8 cellular contexts compared by ENCODE assay signal in the genomic region with DNA sequence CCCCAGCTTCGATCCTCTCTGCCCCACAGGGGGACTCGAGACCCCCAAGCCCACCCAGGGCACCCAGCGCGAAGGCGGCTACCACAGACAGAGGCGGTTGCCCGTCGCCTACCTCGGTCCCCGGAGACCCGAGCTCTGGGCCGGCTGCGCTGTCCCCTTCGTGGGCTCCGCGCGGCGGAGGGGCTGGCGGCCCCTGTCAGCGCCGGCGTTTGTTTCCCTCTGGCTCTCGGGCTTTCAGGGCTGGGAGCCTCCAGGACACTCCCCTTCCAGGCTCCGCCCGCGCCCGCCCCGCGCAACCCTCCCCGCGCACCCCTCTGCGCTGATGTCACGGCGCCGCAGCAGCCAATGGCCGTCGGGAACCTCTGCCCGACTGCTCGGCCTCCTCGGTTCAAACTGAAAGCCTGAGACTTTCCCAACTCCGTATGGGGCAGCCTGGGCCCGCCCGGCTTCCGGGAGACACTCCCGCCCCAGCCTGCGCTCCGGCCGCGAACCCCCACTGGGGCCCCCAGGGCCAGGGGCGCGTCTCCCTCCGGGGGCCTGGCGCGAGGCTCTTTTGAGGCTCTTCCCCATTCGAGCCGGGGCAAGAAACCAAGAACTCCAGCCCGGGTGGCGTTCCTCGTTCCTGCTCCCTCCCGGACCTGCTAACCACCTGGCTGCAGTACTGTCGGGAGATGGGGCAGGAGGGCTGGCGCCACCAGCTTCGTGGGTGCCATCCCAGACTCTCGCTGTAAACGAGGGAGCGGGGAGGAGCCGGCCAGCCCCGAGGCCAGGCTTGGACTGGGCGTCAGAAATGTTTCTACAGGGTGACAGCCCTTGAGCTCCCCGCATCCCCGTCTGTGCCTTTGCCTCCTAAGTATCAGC. TPM values are rescaled to one million over a fixed set of nuclear protein-coding genes. Genes with fewer than 3 reads are reported as not detected.
DNase-seq lines count a peak whose midpoint lies in the region; ATAC-seq and TF ChIP-seq lines count a peak whose summit lies in the region.

A gene with protein sequence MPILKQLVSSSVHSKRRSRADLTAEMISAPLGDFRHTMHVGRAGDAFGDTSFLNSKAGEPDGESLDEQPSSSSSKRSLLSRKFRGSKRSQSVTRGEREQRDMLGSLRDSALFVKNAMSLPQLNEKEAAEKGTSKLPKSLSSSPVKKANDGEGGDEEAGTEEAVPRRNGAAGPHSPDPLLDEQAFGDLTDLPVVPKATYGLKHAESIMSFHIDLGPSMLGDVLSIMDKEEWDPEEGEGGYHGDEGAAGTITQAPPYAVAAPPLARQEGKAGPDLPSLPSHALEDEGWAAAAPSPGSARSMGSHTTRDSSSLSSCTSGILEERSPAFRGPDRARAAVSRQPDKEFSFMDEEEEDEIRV (minus strand): TSS at position 221 of the 861 bp plus-strand sequence. CDS start 25,501 bp downstream, outside the sequence.

- peak within 1 kb of the TSS; percentile 35; the same call in 1 of the 2 replicates for H3K9ac ChIP-seq in SU-DHL-6 (ENCODE audit: low read length)

- intact Hi-C loops in Right ventricle myocardium inferior (cut with DNase I): loop anchor here (2.0 to 5.0 kb wide), 5 partner anchors 35 to 120 kb away; a partner anchor contains a TSS
- intact Hi-C loops in ovary (cut with DNase I): loop anchor here in 3 of 4 donors (2.0 to 10.0 kb wide), 5 partner anchors 33 to 55 kb away; a partner anchor contains a TSS

- peak within 1 kb of the TSS; percentile 80 for H3K4me3 Mint-ChIP-seq in activated naive CD8-positive, alpha-beta T cell treated with anti-CD3 and anti-CD28 coated beads, Interleukin-2, amount 50 U/mL, for 24 hours

- TF ChIP-seq POLR2A in NB4 (IDR thresholded peaks at IDR 0.05; ENCODE audit: extremely low read depth, insufficient read length) (peak; percentile 50), ovary (IDR thresholded peaks at IDR 0.05) (peak; percentile 95)

- H2AFZ ChIP-seq in SU-DHL-6 (ENCODE audit: low read depth, low read length, severe bottlenecking): peak within 1 kb of the TSS; percentile 76

- no peaks in the 10 kb centered on the region for H3K9me3 ChIP-seq in HEK293 (ENCODE audit: control insufficient read depth, insufficient read depth, low read depth, low read length)
- no peaks in the 10 kb centered on the region for H3K9me3 ChIP-seq in SU-DHL-6 (ENCODE audit: insufficient read depth, low read length)
- H3K9me3 ChIP-seq in ovary: no peaks in the 10 kb centered on the region
- H3K9me3 ChIP-seq in thoracic aorta: no peaks in the 10 kb centered on the region

- peaks cover 19% of the 10 kb centered on the region for H3K4me1 ChIP-seq in HEK293 (ENCODE audit: control insufficient read depth, insufficient read depth, low read length)
- H3K4me1 ChIP-seq in ovary (ENCODE audit: insufficient read depth): peaks cover 5% of the 10 kb centered on the region
- H3K4me1 ChIP-seq in thoracic aorta (ENCODE audit: control insufficient read depth in 1 of 2, low read depth in 2 of 2): peaks cover 23 to 36% of the 10 kb centered on the region in 2 donors

- H3K4me3 ChIP-seq in GM06990 (replicated peaks; ENCODE audit: low read depth, low read length) (peak within 1 kb of the TSS; percentile 95), HEK293 (ENCODE audit: low read depth, low read length) (peak within 1 kb of the TSS; percentile 86), NB4 (ENCODE audit: low read depth, low read length) (peak within 1 kb of the TSS; percentile 67), SU-DHL-6 (ENCODE audit: insufficient read depth, low read length, poor library complexity, severe bottlenecking) (peak within 1 kb of the TSS; percentile 42), ovary (peak within 1 kb of the TSS; percentile 100), thoracic aorta (peak within 1 kb of the TSS; percentile 96)

- H3K9me2 ChIP-seq in SU-DHL-6 (replicated peaks; ENCODE audit: insufficient read depth, low read length): no peaks in the 10 kb centered on the region

- no peaks in the 10 kb centered on the region for H3K79me2 ChIP-seq in SU-DHL-6 (ENCODE audit: insufficient read depth, low read length)

- peak; percentile 89 for DNase-seq in GM06990 (ENCODE audit: extremely low read depth, insufficient read length)
- peak; percentile 96 for DNase-seq in NB4 (ENCODE audit: low read depth)
- DNase-seq in activated naive CD8-positive, alpha-beta T cell treated with anti-CD3 and anti-CD28 coated beads, Interleukin-2, amount 50 U/mL, for 24 hours: peak; percentile 88
- DNase-seq in Right ventricle myocardium inferior (ENCODE audit: missing footprints): peak; percentile 97
- DNase-seq in ovary: peak; percentile 96 to 98 (median 97)
- peak; percentile 84 for DNase-seq in thoracic aorta (ENCODE audit: low spot score)

- 1 to 3% (median 2%) methylated on average over 52 to 71 of the region's 71 CpGs for WGBS in ovary, 3 donors

- POLR2A ChIA-PET in HEK293 (lab: Yijun Ruan, JAX): interaction anchor here (0.6 to 2.7 kb wide), 14 partner anchors 12 to 80 kb away, joined by 3 to 33 read pairs (median 4); a partner anchor contains a TSS

- CTCF ChIA-PET in HEK293 (lab: Yijun Ruan, JAX): interaction anchor here (0.6 to 7.7 kb wide), 5 partner anchors 54 to 733 kb away, joined by 3 to 50 read pairs (median 3); no protein-coding TSS in a partner anchor

- no peaks in the 10 kb centered on the region for H3F3A ChIP-seq in SU-DHL-6 (ENCODE audit: insufficient read depth)

- H3K27ac ChIP-seq in HEK293 (ENCODE audit: extremely low read depth, low read depth, low read length): peak within 1 kb of the TSS; percentile 88
- no peak within 1 kb of the TSS for H3K27ac ChIP-seq in SU-DHL-6 (ENCODE audit: low read depth, low read length)
- H3K27ac ChIP-seq in ovary: peak within 1 kb of the TSS; percentile 94 to 95
- H3K27ac ChIP-seq in thoracic aorta: peak within 1 kb of the TSS; percentile 98 to 99

- no peak for TF ChIP-seq EP300 in ovary (IDR thresholded peaks at IDR 0.05)

- H3K36me3 Mint-ChIP-seq in activated naive CD8-positive, alpha-beta T cell treated with anti-CD3 and anti-CD28 coated beads, Interleukin-2, amount 50 U/mL, for 24 hours (ENCODE audit: low read depth): no peaks in the 10 kb centered on the region

- H3K27me3 ChIP-seq in GM06990 (replicated peaks; ENCODE audit: control insufficient read depth, insufficient read depth, low read length): no peaks in the 10 kb centered on the region
- H3K27me3 ChIP-seq in SU-DHL-6 (ENCODE audit: low read length): no peaks in the 10 kb centered on the region
- H3K27me3 ChIP-seq in ovary: no peaks in the 10 kb centered on the region
- no peaks in the 10 kb centered on the region for H3K27me3 ChIP-seq in thoracic aorta (replicated peaks; ENCODE audit: insufficient read depth)

- H3K4me1 Mint-ChIP-seq in activated naive CD8-positive, alpha-beta T cell treated with anti-CD3 and anti-CD28 coated beads, Interleukin-2, amount 50 U/mL, for 24 hours: peaks cover 12% of the 10 kb centered on the region

- H3K9me3 Mint-ChIP-seq in activated naive CD8-positive, alpha-beta T cell treated with anti-CD3 and anti-CD28 coated beads, Interleukin-2, amount 50 U/mL, for 24 hours: no peaks in the 10 kb centered on the region

- H3K4me2 ChIP-seq in SU-DHL-6 (ENCODE audit: low read depth, low read length, poor library complexity, severe bottlenecking): peak within 1 kb of the TSS; percentile 61

- H3K27me3 Mint-ChIP-seq in activated naive CD8-positive, alpha-beta T cell treated with anti-CD3 and anti-CD28 coated beads, Interleukin-2, amount 50 U/mL, for 24 hours: peaks cover 4% of the 10 kb centered on the region

- peak; percentile 93 for ATAC-seq in activated naive CD8-positive, alpha-beta T cell treated with anti-CD3 and anti-CD28 coated beads, Interleukin-2, amount 50 U/mL, for 24 hours
- ATAC-seq in Right ventricle myocardium inferior (peak; percentile 92), thoracic aorta (ENCODE audit: insufficient number of reproducible peaks, low FRiP score, low read depth) (peak; percentile 86)

- H4K20me1 ChIP-seq in SU-DHL-6 (ENCODE audit: low read depth, low read length): no peaks in the 10 kb centered on the region

- no peak for TF ChIP-seq CTCF in GM06990 (IDR thresholded peaks at IDR 0.05; ENCODE audit: insufficient read depth, low read length, poor library complexity, severe bottlenecking)
- TF ChIP-seq CTCF in HEK293 (tag by site-specific recombination; IDR thresholded peaks at IDR 0.05): no peak
- TF ChIP-seq CTCF in NB4 (IDR thresholded peaks at IDR 0.05; ENCODE audit: low read depth, low read length): no peak
- TF ChIP-seq CTCF in SU-DHL-6 (IDR thresholded peaks at IDR 0.05; ENCODE audit: insufficient read depth, low read length, poor library complexity, severe bottlenecking): no peak
- no peak for TF ChIP-seq CTCF in ovary (IDR thresholded peaks at IDR 0.05)
- TF ChIP-seq CTCF in thoracic aorta (IDR thresholded peaks at IDR 0.05): no peak

- H3K36me3 ChIP-seq in GM06990 (ENCODE audit: control insufficient read depth, insufficient read depth, low read length) (no peaks in the 10 kb centered on the region), HEK293 (ENCODE audit: control insufficient read depth in 2 of 2, insufficient read depth in 1 of 2, low read length in 2 of 2) (peaks cover 0 to 1% of the 10 kb centered on the region in 2 experiments; a peak in 1 of 3 replicates), SU-DHL-6 (ENCODE audit: low read length) (no peaks in the 10 kb centered on the region), ovary (no peaks in the 10 kb centered on the region), thoracic aorta (no peaks in the 10 kb centered on the region)

- no peak within 1 kb of the TSS for H3K27ac Mint-ChIP-seq in activated naive CD8-positive, alpha-beta T cell treated with anti-CD3 and anti-CD28 coated beads, Interleukin-2, amount 50 U/mL, for 24 hours

TF ChIP-seq in HEK293, 187 proteins besides CTCF, POLR2A, EP300 and RAD21 (continues in another document):
- TF ChIP-seq ZNF677 (tag by site-specific recombination; IDR thresholded peaks at IDR 0.05) (no peak), ZNF37A (tag by site-specific recombination; IDR thresholded peaks at IDR 0.05) (no peak), ZNF2 (tag by site-specific recombination; IDR thresholded peaks at IDR 0.05) (peak; percentile 15; the same call in 1 of the 2 replicates), SCRT1 (tag by site-specific recombination; IDR thresholded peaks at IDR 0.05; ENCODE audit: borderline replicate concordance) (no peak)

RNA-seq across cellular contexts. Expression of the gene that starts here (rescaled TPM):
- total RNA-seq in Right ventricle myocardium inferior (58.8 TPM), ovary (100 to 1,000 TPM in 5 of 7 donors, 10 to 100 TPM in 2; 82.4 to 171 (median 120) TPM), thoracic aorta (100 to 1,000 TPM in 1 of 2 donors, 10 to 100 TPM in 1; 73.8 to 134 TPM)
- 100 to 1,000 TPM in 1 of 2 donors, 10 to 100 TPM in 1; 59.0 to 106 TPM for polyA plus RNA-seq in ovary

Comparison
In these comparisons a context has a peak if more than half of its experiments do, and no peak if none do; other contexts are left out.
1. H3K4me3 ChIP-seq: peak in every context shown above with its lines; median percentile 100 in ovary; 96 in thoracic aorta; 95 in GM06990; 86 in HEK293; 67 in NB4; 42 in SU-DHL-6.